8 cellular contexts compared by ENCODE assay signal in the genomic region with DNA sequence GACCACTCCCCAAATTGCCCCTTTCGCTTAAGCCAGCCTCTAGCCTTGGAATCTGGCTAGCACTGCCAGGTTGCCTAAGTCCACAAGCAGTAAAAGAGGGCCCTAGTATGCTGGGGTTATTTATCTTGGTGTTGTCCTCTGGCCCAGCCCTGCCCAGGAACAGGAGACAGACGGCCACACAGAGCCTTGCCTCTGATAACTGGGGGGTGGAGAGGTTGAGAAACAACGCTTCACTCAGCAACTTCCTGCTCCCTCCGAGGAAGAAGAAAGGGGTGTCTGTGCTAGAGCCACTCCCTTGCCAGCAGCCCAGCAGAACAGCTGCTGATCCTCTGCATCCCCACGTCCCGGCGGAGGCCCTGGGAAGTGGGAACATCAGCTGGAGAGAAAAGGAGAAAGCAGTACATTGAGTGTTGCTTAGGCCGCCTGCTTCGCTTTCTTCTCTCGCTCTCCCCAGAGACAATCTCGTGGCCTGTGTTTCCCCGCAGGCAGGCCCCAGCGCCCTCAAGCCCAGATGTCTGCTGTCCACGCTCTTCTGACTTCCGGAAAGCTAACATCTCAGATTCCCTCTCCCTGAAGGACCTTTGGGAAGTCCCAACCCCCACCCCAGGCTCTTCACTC. TPM values are rescaled to one million over a fixed set of nuclear protein-coding genes. Genes with fewer than 3 reads are reported as not detected.
DNase-seq lines count a peak whose midpoint lies in the region; ATAC-seq lines count a peak whose summit lies in the region.

No MANE protein-coding gene starts in this region.

- intact Hi-C loops in left cardiac atrium (cut with DNase I): loop anchor here in 1 of 2 donors (5.0 kb wide), 1 partner anchor 298 kb away; no protein-coding TSS in a partner anchor
- intact Hi-C loops in sciatic nerve (cut with DNase I): loop anchor here (10.0 kb wide), 1 partner anchor 301 kb away; no protein-coding TSS in a partner anchor

- peak; percentile 63 for ATAC-seq in HG03378 (IDR thresholded peaks at IDR 0.05; ENCODE audit: unreplicated experiment)
- ATAC-seq in left cardiac atrium: peak; percentile 90 to 95
- peak; percentile 97 for ATAC-seq in sciatic nerve

- DNase-seq in DMS79 treated with DMSO at 0.1 percent for 48 hours (lab: John Stamatoyannopoulos, UW) (peak; percentile 17), DMS79 (lab: John Stamatoyannopoulos, UW) (no peak), SK-N-DZ (ENCODE audit: low spot score) (peak; percentile 74), left cardiac atrium (peak; percentile 57), sciatic nerve (ENCODE audit: low spot score) (peak; percentile 75), NK-92 (lab: John Stamatoyannopoulos, UW; ENCODE audit: unreplicated experiment) (no peak), T-helper 2 cell (no peak)

RNA-seq across cellular contexts. Expression of a gene that starts 22.6 kb away (rescaled TPM):
- 0.14 and 0.23 TPM in 2 replicates for polyA plus RNA-seq in SK-N-DZ (2014; cell fraction: cytosol; rRNA removed)
- 0.02 and 0.10 TPM in 2 replicates for polyA plus RNA-seq in SK-N-DZ (2014; cell fraction: nucleus; rRNA removed)
- total RNA-seq in left cardiac atrium (1 to 10 TPM; 3.1 TPM), sciatic nerve (12.9 TPM)

Comparison
In these comparisons a context has a peak if more than half of its experiments do, and no peak if none do; other contexts are left out.
1. DNase-seq: peak in DMS79 treated with DMSO at 0.1 percent for 48 hours (single experiment), SK-N-DZ (single experiment), left cardiac atrium (single experiment) and sciatic nerve (single experiment); none in DMS79 (single experiment), NK-92 (single experiment) and T-helper 2 cell (0 of 5).
2. Peak in every context shown above with its lines, with median percentiles within 50 percentile points of each other: ATAC-seq.